In the genomic region with DNA sequence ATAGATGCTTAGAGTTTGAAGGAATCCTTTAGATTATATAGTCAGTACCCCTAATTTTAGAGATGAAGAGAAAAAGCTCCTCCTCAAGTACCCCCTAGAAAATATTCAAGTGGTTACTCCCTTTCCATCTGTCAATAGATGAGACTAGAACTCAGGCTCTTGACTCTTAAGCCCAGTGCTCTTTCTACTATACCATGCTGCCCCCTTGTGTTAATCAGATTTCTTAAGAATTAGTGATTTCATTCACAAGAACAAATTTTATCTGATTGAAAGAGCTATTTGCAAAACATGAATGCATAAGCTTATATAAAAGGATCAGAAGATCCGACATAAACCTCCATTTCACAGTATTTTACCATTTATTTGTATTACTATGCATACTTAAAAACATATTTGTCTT, we compare ENCODE assay signal across 8 cellular contexts.
DNase-seq lines count a peak whose midpoint lies in the region; ATAC-seq and TF ChIP-seq lines count a peak whose summit lies in the region.

No MANE protein-coding gene starts in this region.

- no peaks in the 10 kb centered on the region for H3K36me3 ChIP-seq in trophoblast cell (ENCODE audit: control insufficient read depth in 1 of 2, insufficient read depth in 2 of 2, low read length in 2 of 2)

- H3K4me2 ChIP-seq in trophoblast cell (ENCODE audit: low read length): no peak overlapping the region

- H3K4ac ChIP-seq in trophoblast cell (ENCODE audit: low read depth, low read length): no peak overlapping the region

- H2BK120ac ChIP-seq in trophoblast cell (ENCODE audit: insufficient read depth, low read length, poor library complexity): no peak overlapping the region

- H3K18ac ChIP-seq in trophoblast cell (ENCODE audit: low read length): no peak overlapping the region

- H3K14ac ChIP-seq in trophoblast cell (ENCODE audit: low read length): no peak overlapping the region

- no peak overlapping the region for H2BK5ac ChIP-seq in trophoblast cell (ENCODE audit: low read depth, low read length, poor library complexity)

- H3K9ac ChIP-seq in trophoblast cell (ENCODE audit: low read length): no peak overlapping the region

- H3K27ac Mint-ChIP-seq in mesothelial cell of epicardium: no peak overlapping the region

- peaks cover 12% of the 10 kb centered on the region for H3K4me1 Mint-ChIP-seq in mesothelial cell of epicardium

- H4K91ac ChIP-seq in trophoblast cell (ENCODE audit: low read depth, low read length): no peak overlapping the region

- CTCF ChIA-PET in AG04450 (lab: Charles Lee): interaction anchor here (0.6 to 4.1 kb wide), 75 partner anchors 9 to 1961 kb away, joined by 3 to 46 read pairs (median 4); partner anchors contain the start of gene FOXP2

- ATAC-seq in GM21717 (IDR thresholded peaks at IDR 0.05; ENCODE audit: unreplicated experiment) (peak; percentile 54), HG03520 (IDR thresholded peaks at IDR 0.05; ENCODE audit: unreplicated experiment) (no peak), GM19397 (IDR thresholded peaks at IDR 0.05; ENCODE audit: unreplicated experiment) (no peak)

- POLR2A ChIA-PET in AG04450 (lab: Yijun Ruan, JAX): no interaction called here

- no peaks in the 10 kb centered on the region for H3K9me3 Mint-ChIP-seq in mesothelial cell of epicardium

- no peak overlapping the region for H4K8ac ChIP-seq in trophoblast cell (ENCODE audit: low read depth, low read length)

- TF ChIP-seq CTCF in AG04450 (IDR thresholded peaks at IDR 0.05; ENCODE audit: low read depth, low read length) (peak; percentile 53), mesothelial cell of epicardium (IDR thresholded peaks at IDR 0.05; ENCODE audit: unreplicated experiment) (no peak)

- H4K12ac ChIP-seq in trophoblast cell (ENCODE audit: low read depth, low read length): no peak overlapping the region

- H3K23ac ChIP-seq in trophoblast cell (ENCODE audit: low read length): no peak overlapping the region

- no peaks in the 10 kb centered on the region for H3K36me3 Mint-ChIP-seq in mesothelial cell of epicardium

- H2BK12ac ChIP-seq in trophoblast cell (ENCODE audit: low read length): no peak overlapping the region

- H3K4me3 ChIP-seq in AG04450 (ENCODE audit: low read depth, low read length) (no peak overlapping the region), trophoblast cell (ENCODE audit: low read depth, low read length) (no peak overlapping the region)

- H2AK5ac ChIP-seq in trophoblast cell (ENCODE audit: low read length): no peak overlapping the region

- no peak overlapping the region for H2AFZ ChIP-seq in trophoblast cell (ENCODE audit: insufficient read depth, low read length, poor library complexity)

- H3K27me3 ChIP-seq in AG04450 (ENCODE audit: control insufficient read depth, insufficient read depth, low read length): no peaks in the 10 kb centered on the region
- no peaks in the 10 kb centered on the region for H3K27me3 ChIP-seq in trophoblast cell (ENCODE audit: insufficient read depth, low read length)

- H3K9me3 ChIP-seq in AG04450 (ENCODE audit: control insufficient read depth, insufficient read depth, low read length): no peaks in the 10 kb centered on the region
- no peaks in the 10 kb centered on the region for H3K9me3 ChIP-seq in trophoblast cell (ENCODE audit: insufficient read depth, low read depth, low read length)

- no CpG with 5 or more reads among the region's 1 CpG for whole genome bisulfite sequencing in trophoblast cell (ENCODE audit: extremely low coverage, insufficient coverage, insufficient read length)

- no peaks in the 10 kb centered on the region for H3K79me1 ChIP-seq in trophoblast cell (ENCODE audit: low read length)

- no peaks in the 10 kb centered on the region for H3K4me1 ChIP-seq in trophoblast cell (ENCODE audit: control insufficient read depth in 1 of 2, insufficient read depth in 2 of 2, low read length in 2 of 2)

- no peaks in the 10 kb centered on the region for H3K79me2 ChIP-seq in trophoblast cell (ENCODE audit: control insufficient read depth, insufficient read depth, low read length, poor library complexity)

- no peak overlapping the region for H3K4me3 Mint-ChIP-seq in mesothelial cell of epicardium

- peak; percentile 30 for DNase-seq in AG04450 (ENCODE audit: low read depth, low spot score)
- DNase-seq in NCI-H446 treated with DMSO at 0.1 percent for 48 hours (lab: John Stamatoyannopoulos, UW): peak; percentile 57
- DNase-seq in central memory CD4-positive, alpha-beta T cell: peak; percentile 9
- DNase-seq in trophoblast cell: peak; percentile 22 to 79
- DNase-seq in mesothelial cell of epicardium (ENCODE audit: low spot score in 2 of 2, unreplicated experiment in 2 of 2): no peak

- H3K27me3 Mint-ChIP-seq in mesothelial cell of epicardium (ENCODE audit: low read depth): no peaks in the 10 kb centered on the region

- H3K27ac ChIP-seq in AG04450 (ENCODE audit: low read depth, low read length) (no peak overlapping the region), trophoblast cell (ENCODE audit: low read depth, low read length) (no peak overlapping the region)

Comparison
In these comparisons a context has a peak if more than half of its experiments do, and no peak if none do; other contexts are left out.
1. DNase-seq: peak in AG04450 (single experiment), NCI-H446 treated with DMSO at 0.1 percent for 48 hours (single experiment), central memory CD4-positive, alpha-beta T cell (single experiment) and trophoblast cell (2 of 2); none in mesothelial cell of epicardium (0 of 2).